In the genomic region with DNA sequence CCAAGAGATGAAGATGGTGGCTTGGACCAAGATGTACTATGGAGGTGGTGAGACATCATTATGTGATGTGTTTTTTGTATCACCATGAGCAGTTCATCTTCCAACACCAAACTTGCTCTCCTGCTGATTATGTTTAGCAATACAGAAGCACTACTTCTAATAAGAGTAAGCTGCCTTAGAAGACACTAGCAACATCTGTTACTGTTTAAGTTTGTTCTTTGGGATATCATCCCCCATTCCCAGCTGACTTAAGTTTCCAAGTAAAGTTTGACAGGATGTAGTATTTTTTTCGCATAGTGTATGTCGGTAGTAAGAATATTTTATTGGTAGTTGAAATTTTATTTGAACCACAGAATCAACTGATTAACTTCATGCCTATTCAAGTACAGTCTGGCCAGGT, we compare ENCODE assay signal across 21 cellular contexts.
DNase-seq lines count a peak whose midpoint lies in the region; ATAC-seq, FAIRE-seq and TF ChIP-seq lines count a peak whose summit lies in the region.
"Had no signal": no experiment of that assay in that cellular context is flagged by ENCODE, and none has a peak within 500 bp of the region (broad histone marks: within the 10 kb centered on the region; RNA-seq: fewer than 3 reads in every experiment).

No MANE protein-coding gene starts in this region.

- H3K4me3 ChIP-seq in ACC112 (ENCODE audit: low read depth, low read length) (no peak overlapping the region), GM12878 (no peak overlapping the region), foreskin fibroblast (ENCODE audit: low read depth in 1 of 2, low read length in 2 of 2) (no peak overlapping the region), mammary epithelial cell (replicated peaks in 1 of 3; ENCODE audit: insufficient read depth in 1 of 3, low read depth in 2 of 3, low read length in 3 of 3) (no peak overlapping the region)
- H3K4me3 ChIP-seq: A549, PC-9, right lobe of liver had no signal

- POLR2A ChIA-PET in GM12878 (lab: Charles Lee): no interaction called here

- no peak for TF ChIP-seq RAD21 in GM12878 (IDR thresholded peaks at IDR 0.05; ENCODE audit: insufficient read depth, low read depth, low read length)

- H3K27me3 ChIP-seq in ACC112 (ENCODE audit: insufficient read depth, low read length): no peaks in the 10 kb centered on the region
- H3K27me3 ChIP-seq in GM12878 (replicated peaks in 1 of 2; ENCODE audit: control insufficient read depth in 2 of 2, insufficient read depth in 2 of 2, low read length in 1 of 2): no peaks in the 10 kb centered on the region
- H3K27me3 ChIP-seq in mammary epithelial cell (ENCODE audit: insufficient read depth, low read length): no peaks in the 10 kb centered on the region
- H3K27me3 ChIP-seq: right lobe of liver had no signal

- H3K79me2 ChIP-seq in ACC112 (ENCODE audit: control insufficient read depth, insufficient read depth, low read length, unreplicated experiment) (peaks cover 3% of the 10 kb centered on the region), GM12878 (ENCODE audit: control insufficient read depth, insufficient read depth, low read length) (no peaks in the 10 kb centered on the region), mammary epithelial cell (ENCODE audit: insufficient read depth, low read length) (peaks cover 19% of the 10 kb centered on the region)

- TF ChIP-seq POLR2A in GM12892 (IDR thresholded peaks at IDR 0.05; ENCODE audit: low read depth, low read length) (no peak), GM12878 (IDR thresholded peaks at IDR 0.05; ENCODE audit: low read depth, low read length) (no peak), GM18505 (IDR thresholded peaks at IDR 0.05; ENCODE audit: borderline replicate concordance, extremely low read depth, insufficient read depth, insufficient read length) (no peak)

- TF ChIP-seq EP300 in GM12878 (IDR thresholded peaks at IDR 0.05; ENCODE audit: borderline replicate concordance in 1 of 2, control insufficient read depth in 1 of 2, low read depth in 2 of 2, low read length in 2 of 2): no peak

- in situ Hi-C loops in GM12878 (cut with MboI): no loop called here
- in situ Hi-C loops in mammary epithelial cell (cut with MboI; ENCODE audit: low sequenced_read_pairs in 2 of 2): loop anchor here in 1 of 2 donors (25.0 kb wide), 1 partner anchor 478 kb away; no protein-coding TSS in a partner anchor

- SMC1A ChIA-PET in GM12878 (lab: Charles Lee; ENCODE audit: uncharacterized antibody, unreplicated experiment): no interaction called here

- H3K9ac ChIP-seq in GM12878 (ENCODE audit: control insufficient read depth, insufficient read depth, low read length) (no peak overlapping the region), mammary epithelial cell (ENCODE audit: insufficient read depth, low read length) (no peak overlapping the region)

- H2AFZ ChIP-seq in ACC112 (ENCODE audit: low read length, unreplicated experiment) (no peak overlapping the region), GM12878 (ENCODE audit: control insufficient read depth, low read depth, low read length) (no peak overlapping the region), mammary epithelial cell (ENCODE audit: low read depth, low read length) (no peak overlapping the region)
- H2AFZ ChIP-seq: PC-9 had no signal

- H3K36me3 ChIP-seq in ACC112 (ENCODE audit: insufficient read depth, low read length) (peaks cover 3% of the 10 kb centered on the region; the same call in 1 of the 2 replicates), GM12878 (ENCODE audit: control insufficient read depth in 2 of 2, insufficient read depth in 2 of 2, low read length in 1 of 2) (no peaks in the 10 kb centered on the region), mammary epithelial cell (ENCODE audit: insufficient read depth, low read length) (peaks cover 6% of the 10 kb centered on the region)
- H3K36me3 ChIP-seq: right lobe of liver had no signal

- intact Hi-C loops in GM12878 (cut with micrococcal nuclease; ENCODE audit: unreplicated experiment) (no loop called here), mammary epithelial cell (cut with micrococcal nuclease) (no loop called here)

- WGBS in GM12878 (ENCODE audit: insufficient coverage, insufficient replicate concordance, low lambda C conversion rate, missing lambda C conversion rate): 94% methylated on average over 2 of the region's 2 CpGs
- WGBS in mammary epithelial cell (ENCODE audit: low coverage, missing lambda C conversion rate): 96% methylated on average over 2 of the region's 2 CpGs

- ATAC-seq in GM12878: no peak
- ATAC-seq in GM18505 (IDR thresholded peaks at IDR 0.05; ENCODE audit: unreplicated experiment): no peak
- ATAC-seq: A549; effector memory CD8-positive, alpha-beta T cell; left ventricle myocardium superior; natural killer cell treated with Interleukin-12 subunit alpha and Interleukin-12 subunit beta and Interleukin-15 and Interleukin-18, amount 100 ng/mL, for 72 hours; right lobe of liver had no signal

- no TSS peak for BruUV-seq in GM12878 (replicated peaks; lab: Mats Ljungman, UMichigan)
- BruUV-seq in mammary epithelial cell (replicated peaks; lab: Mats Ljungman, UMichigan): no TSS peak

- RAD21 ChIA-PET in GM12878 (lab: Charles Lee; ENCODE audit: unreplicated experiment): no interaction called here

- TF ChIP-seq CTCF in GM12878 (IDR thresholded peaks at IDR 0.05 in 2 of 3, conservative IDR thresholded peaks at IDR 0.05 in 1 of 3; ENCODE audit: control insufficient read depth in 2 of 3, extremely low read depth in 1 of 3, insufficient read depth in 1 of 3, low read depth in 3 of 3, low read length in 3 of 3) (no peak), foreskin fibroblast (IDR thresholded peaks at IDR 0.05; ENCODE audit: low read depth, low read length) (no peak), mammary epithelial cell (conservative IDR thresholded peaks at IDR 0.05 in 1 of 2, IDR thresholded peaks at IDR 0.05 in 1 of 2; ENCODE audit: extremely low read depth in 1 of 2, insufficient read depth in 1 of 2, low read depth in 1 of 2, low read length in 2 of 2) (no peak)

- H3K9me3 ChIP-seq in GM12878 (replicated peaks; ENCODE audit: control insufficient read depth, insufficient read depth, low read length): no peaks in the 10 kb centered on the region
- H3K9me3 ChIP-seq in mammary epithelial cell (replicated peaks; ENCODE audit: insufficient read depth, low read length): no peaks in the 10 kb centered on the region
- H3K9me3 ChIP-seq: A549, right lobe of liver had no signal

- CTCF ChIA-PET in GM12878 (lab: Yijun Ruan, JAX) (interaction anchor here (3.7 kb wide), 1 partner anchor 13 kb away, joined by 17 read pairs; no protein-coding TSS in a partner anchor), mammary epithelial cell (lab: Charles Lee; ENCODE audit: low non-redundant PET) (no interaction called here)

- H4K20me1 ChIP-seq in GM12878 (ENCODE audit: control insufficient read depth, insufficient read depth): no peaks in the 10 kb centered on the region
- H4K20me1 ChIP-seq in mammary epithelial cell (ENCODE audit: insufficient read depth, low read length): no peaks in the 10 kb centered on the region

- peak overlapping the region; percentile 56 for H3K27ac ChIP-seq in ACC112 (ENCODE audit: low read depth, low read length)
- H3K27ac ChIP-seq in GM12878 (ENCODE audit: control insufficient read depth, insufficient read depth): no peak overlapping the region
- H3K27ac ChIP-seq in mammary epithelial cell (ENCODE audit: insufficient read depth, low read depth, low read length): no peak overlapping the region
- H3K27ac ChIP-seq: PC-9, right lobe of liver had no signal

- DNase-seq in GM12892 (ENCODE audit: insufficient read length) (no peak), GM12878 (ENCODE audit: low read depth, low spot score) (no peak), foreskin fibroblast (peak; percentile 58 to 75), iPS-NIHi11 (ENCODE audit: low spot score) (no peak), HuH-7 (ENCODE audit: low spot score) (no peak), mammary epithelial cell (no peak)
- DNase-seq: activated CD4-positive, alpha-beta T cell treated with anti-CD3 and anti-CD28 coated beads for 48 hours; effector memory CD8-positive, alpha-beta T cell; Karpas-422; left ventricle myocardium superior; NCI-H1930; NCI-H345; PC-9; right lobe of liver; SIG-M5; T-helper 1 cell had no signal

- peaks cover 27% of the 10 kb centered on the region for H3K4me1 ChIP-seq in ACC112 (ENCODE audit: control insufficient read depth, insufficient read depth, low read length, unreplicated experiment)
- H3K4me1 ChIP-seq in GM12878 (ENCODE audit: control insufficient read depth, insufficient read depth, low read length): no peaks in the 10 kb centered on the region
- no peaks in the 10 kb centered on the region for H3K4me1 ChIP-seq in mammary epithelial cell (ENCODE audit: insufficient read depth, low read length)
- H3K4me1 ChIP-seq: right lobe of liver had no signal

- H3K4me2 ChIP-seq in GM12878 (ENCODE audit: control insufficient read depth, insufficient read depth): no peak overlapping the region
- H3K4me2 ChIP-seq in mammary epithelial cell (ENCODE audit: insufficient read depth, low read depth, low read length): no peak overlapping the region
- H3K4me2 ChIP-seq: PC-9 had no signal

- FAIRE-seq in GM12892 (lab: Jason Lieb, UNC) (peak; percentile 27), GM12878 (lab: Jason Lieb, UNC) (peak; percentile 70)
- FAIRE-seq: G401.6 had no signal

- dilution Hi-C loops in mammary epithelial cell (cut with HindIII; ENCODE audit: low sequenced_read_pairs): no loop called here

TF ChIP-seq in GM12878, 131 proteins besides CTCF, POLR2A, EP300 and RAD21 (continues in another document):
- no peak for TF ChIP-seq SREBF2 (IDR thresholded peaks at IDR 0.05; ENCODE audit: low read length)
- TF ChIP-seq KAT2A (conservative IDR thresholded peaks at IDR 0.05; ENCODE audit: control insufficient read depth, low read depth, low read length): no peak
- TF ChIP-seq BRCA1 (IDR thresholded peaks at IDR 0.05; ENCODE audit: low read depth, low read length): no peak
- TF ChIP-seq, protein P1, sequence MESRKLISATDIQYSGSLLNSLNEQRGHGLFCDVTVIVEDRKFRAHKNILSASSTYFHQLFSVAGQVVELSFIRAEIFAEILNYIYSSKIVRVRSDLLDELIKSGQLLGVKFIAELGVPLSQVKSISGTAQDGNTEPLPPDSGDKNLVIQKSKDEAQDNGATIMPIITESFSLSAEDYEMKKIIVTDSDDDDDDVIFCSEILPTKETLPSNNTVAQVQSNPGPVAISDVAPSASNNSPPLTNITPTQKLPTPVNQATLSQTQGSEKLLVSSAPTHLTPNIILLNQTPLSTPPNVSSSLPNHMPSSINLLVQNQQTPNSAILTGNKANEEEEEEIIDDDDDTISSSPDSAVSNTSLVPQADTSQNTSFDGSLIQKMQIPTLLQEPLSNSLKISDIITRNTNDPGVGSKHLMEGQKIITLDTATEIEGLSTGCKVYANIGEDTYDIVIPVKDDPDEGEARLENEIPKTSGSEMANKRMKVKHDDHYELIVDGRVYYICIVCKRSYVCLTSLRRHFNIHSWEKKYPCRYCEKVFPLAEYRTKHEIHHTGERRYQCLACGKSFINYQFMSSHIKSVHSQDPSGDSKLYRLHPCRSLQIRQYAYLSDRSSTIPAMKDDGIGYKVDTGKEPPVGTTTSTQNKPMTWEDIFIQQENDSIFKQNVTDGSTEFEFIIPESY (IDR thresholded peaks at IDR 0.05): no peak
- TF ChIP-seq JUND (IDR thresholded peaks at IDR 0.05; ENCODE audit: low read depth, low read length): no peak
- no peak for TF ChIP-seq SMAD5 (IDR thresholded peaks at IDR 0.05; ENCODE audit: low read depth)

Comparison
In these comparisons a context has a peak if more than half of its experiments do, and no peak if none do; other contexts are left out.
1. DNase-seq: peak in foreskin fibroblast (2 of 2); none in GM12892 (single experiment), GM12878 (single experiment), iPS-NIHi11 (single experiment), HuH-7 (single experiment) and mammary epithelial cell (single experiment).